1 cellular context compared by ENCODE assay signal in genomic region chr19:48321622-48322591, GRCh38.
TF ChIP-seq lines count a peak whose summit lies in the region.

No MANE protein-coding gene starts in this region.

TF ChIP-seq in H1, 55 proteins besides CTCF, POLR2A, EP300 and RAD21:
- TF ChIP-seq ATF2 (IDR thresholded peaks at IDR 0.05; ENCODE audit: low read length) (no peak), CHD7 (IDR thresholded peaks at IDR 0.05; ENCODE audit: insufficient replicate concordance, low read length) (no peak), CBX8 (IDR thresholded peaks at IDR 0.05; ENCODE audit: borderline replicate concordance, low read depth, low read length) (no peak), HDAC2 (IDR thresholded peaks at IDR 0.05; ENCODE audit: borderline replicate concordance in 1 of 2, low read depth in 2 of 2, low read length in 2 of 2) (no peak), CEBPB (IDR thresholded peaks at IDR 0.05; ENCODE audit: low read depth, low read length) (no peak), YY1 (IDR thresholded peaks at IDR 0.05; ENCODE audit: low read depth, low read length) (no peak), CREB1 (IDR thresholded peaks at IDR 0.05) (0 out of 2 replicates have a peak, but pooled peaks have one; percentile 9), SIX5 (IDR thresholded peaks at IDR 0.05; ENCODE audit: low read depth, low read length) (no peak), HDAC6 (IDR thresholded peaks at IDR 0.05; ENCODE audit: low read depth, low read length) (no peak), RXRA (IDR thresholded peaks at IDR 0.05; ENCODE audit: insufficient read depth, low read depth, low read length) (no peak), SAP30 (IDR thresholded peaks at IDR 0.05; ENCODE audit: insufficient read depth, insufficient replicate concordance, low read length) (peak; percentile 37), SIN3A (conservative IDR thresholded peaks at IDR 0.05 in 1 of 2, IDR thresholded peaks at IDR 0.05 in 1 of 2; ENCODE audit: low read depth in 1 of 2, low read length in 2 of 2) (peak; percentile 66 to 75; a peak in 1 of 4 replicates), FOSL1 (IDR thresholded peaks at IDR 0.05; ENCODE audit: insufficient read depth, low read depth, low read length) (no peak), SP2 (IDR thresholded peaks at IDR 0.05; ENCODE audit: low read length) (no peak), RNF2 (IDR thresholded peaks at IDR 0.05; ENCODE audit: borderline replicate concordance, low read depth, low read length, missing control alignments, poor library complexity, severe bottlenecking) (no peak), NANOG (IDR thresholded peaks at IDR 0.05; ENCODE audit: insufficient read depth, low read depth, low read length, poor library complexity, severe bottlenecking) (no peak), CHD1 (IDR thresholded peaks at IDR 0.05; ENCODE audit: low read depth, low read length) (no peak), KDM1A (IDR thresholded peaks at IDR 0.05; ENCODE audit: borderline replicate concordance, low read length) (no peak), SUZ12 (IDR thresholded peaks at IDR 0.05; ENCODE audit: low read length) (no peak), KDM4A (IDR thresholded peaks at IDR 0.05; ENCODE audit: low read depth, low read length, severe bottlenecking) (peak; percentile 89), SRF (IDR thresholded peaks at IDR 0.05; ENCODE audit: low read depth, low read length) (no peak), TEAD4 (IDR thresholded peaks at IDR 0.05; ENCODE audit: low read depth, low read length) (no peak), SP1 (IDR thresholded peaks at IDR 0.05; ENCODE audit: low read depth, low read length) (peak; percentile 48; the same call in 1 of the 2 replicates), BCL11A (IDR thresholded peaks at IDR 0.05; ENCODE audit: low read depth in 2 of 2, low read length in 2 of 2) (no peak), GTF2F1 (IDR thresholded peaks at IDR 0.05; ENCODE audit: borderline replicate concordance, low read depth, low read length) (no peak), GABPA (IDR thresholded peaks at IDR 0.05; ENCODE audit: borderline replicate concordance, insufficient read depth, low read length) (no peak), PHF8 (conservative IDR thresholded peaks at IDR 0.05; ENCODE audit: low read depth, low read length) (no peak; the same call in none of the 2 replicates), E2F6 (IDR thresholded peaks at IDR 0.05) (peak; percentile 89), EZH2 (IDR thresholded peaks at IDR 0.05; ENCODE audit: low read depth, low read length, severe bottlenecking) (no peak), JUND (IDR thresholded peaks at IDR 0.05; ENCODE audit: low read length) (no peak), USF2 (IDR thresholded peaks at IDR 0.05; ENCODE audit: low read length) (peak; percentile 61; the same call in 1 of the 2 replicates), JUN (IDR thresholded peaks at IDR 0.05; ENCODE audit: low read depth, low read length) (no peak), ATF3 (IDR thresholded peaks at IDR 0.05; ENCODE audit: insufficient read depth, low read depth, low read length) (0 out of 2 replicates have a peak, but pooled peaks have one; percentile 14), TCF12 (IDR thresholded peaks at IDR 0.05; ENCODE audit: low read depth, low read length) (no peak), POU5F1 (IDR thresholded peaks at IDR 0.05; ENCODE audit: low read depth, low read length) (no peak), BACH1 (IDR thresholded peaks at IDR 0.05; ENCODE audit: low read length) (no peak), CBX5 (IDR thresholded peaks at IDR 0.05; ENCODE audit: low read depth, low read length) (no peak), CHD2 (IDR thresholded peaks at IDR 0.05; ENCODE audit: low read length) (no peak), TAF7 (optimal IDR thresholded peaks at IDR 0.05; ENCODE audit: borderline replicate concordance, low read depth, low read length) (peak; percentile 27), TAF1 (IDR thresholded peaks at IDR 0.05; ENCODE audit: low read depth, low read length) (peak; percentile 55; the same call in 1 of the 2 replicates), MAFK (IDR thresholded peaks at IDR 0.05; ENCODE audit: low read depth, low read length) (no peak), NRF1 (IDR thresholded peaks at IDR 0.05; ENCODE audit: low read depth, low read length) (peak; percentile 42), RBBP5 (IDR thresholded peaks at IDR 0.05; ENCODE audit: borderline replicate concordance, low read depth, low read length) (peak; percentile 62; the same call in 1 of the 2 replicates), TBP (IDR thresholded peaks at IDR 0.05; ENCODE audit: low read depth, low read length) (no peak), EGR1 (IDR thresholded peaks at IDR 0.05; ENCODE audit: borderline replicate concordance, low read depth, low read length) (peak; percentile 54; the same call in 1 of the 2 replicates), POLR2AphosphoS5 (IDR thresholded peaks at IDR 0.05; ENCODE audit: low read depth, low read length) (peak; percentile 80), SP4 (IDR thresholded peaks at IDR 0.05; ENCODE audit: low read length) (no peak; the same call in 1 of the 2 replicates), CTBP2 (IDR thresholded peaks at IDR 0.05; ENCODE audit: borderline replicate concordance, insufficient read depth, insufficient read length, low read length) (no peak), RFX5 (IDR thresholded peaks at IDR 0.05; ENCODE audit: borderline replicate concordance, low read depth, low read length) (no peak), BRCA1 (IDR thresholded peaks at IDR 0.05; ENCODE audit: low read depth, low read length) (no peak), MAX (IDR thresholded peaks at IDR 0.05) (peak; percentile 72), SIRT6 (IDR thresholded peaks at IDR 0.05; ENCODE audit: low read length) (no peak), ZNF274 (IDR thresholded peaks at IDR 0.05; ENCODE audit: borderline replicate concordance, extremely low read depth, low read length) (no peak)
